In the genomic region with DNA sequence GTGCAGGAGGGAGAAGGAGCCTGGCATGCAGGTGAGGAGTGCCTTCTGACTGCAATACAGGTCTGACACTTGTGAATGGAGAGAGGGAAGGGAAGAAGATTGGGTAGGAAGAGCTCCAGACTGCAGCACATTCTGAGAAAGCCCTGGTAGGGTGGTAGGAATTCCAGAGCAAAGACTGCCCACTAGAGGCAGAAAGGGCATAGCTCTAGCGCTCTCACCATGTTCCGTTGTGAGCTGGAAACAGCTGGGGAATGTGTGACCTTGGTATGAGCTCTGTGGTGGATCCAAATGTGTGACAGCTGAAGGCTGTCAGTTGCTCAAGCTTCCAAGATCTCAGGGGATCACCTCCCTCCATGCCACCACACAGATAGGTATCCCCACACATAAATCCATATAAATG, we compare ENCODE assay signal across 20 cellular contexts. TPM values are rescaled to one million over a fixed set of nuclear protein-coding genes. Genes with fewer than 3 reads are reported as not detected.
A peak's percentile ranks its signal among the peaks of the same experiment; 100 is the strongest.
DNase-seq lines count a peak whose midpoint lies in the region; ATAC-seq and TF ChIP-seq lines count a peak whose summit lies in the region.
"Had no signal": no experiment of that assay in that cellular context is flagged by ENCODE, and none has a peak within 500 bp of the region (broad histone marks: within the 10 kb centered on the region; RNA-seq: fewer than 3 reads in every experiment).

No MANE protein-coding gene starts in this region.

- in situ Hi-C loops in KBM-7 (cut with MboI; ENCODE audit: low pct_unique_long_range_greater_than_20kb, low sequenced_read_pairs), result no loop called here

- H3K27ac Mint-ChIP-seq in activated naive CD8-positive, alpha-beta T cell, result no peak overlapping the region
- H3K27ac Mint-ChIP-seq in activated naive CD8-positive, alpha-beta T cell treated with anti-CD3 and anti-CD28 coated beads, Interleukin-2, amount 50 U/mL, for 24 hours, result no peak overlapping the region
- peak overlapping the region; percentile 14 for H3K27ac Mint-ChIP-seq in stimulated activated naive B cell treated with anti-CD40 and anti-IgM and Interleukin-4, amounts not matched to agents 10 μg/mL and 1 μg/mL and 100 μg/mL, for 72 hours
- H3K27ac Mint-ChIP-seq: activated CD4-positive, alpha-beta T cell treated with anti-CD3 and anti-CD28 coated beads, Interleukin-2, amount 10 ng/mL, durations not matched to agents 24 days and 14 days; activated naive CD4-positive, alpha-beta T cell treated with anti-CD3 and anti-CD28 coated beads for 36 hours; dendritic cell treated with granulocyte-macrophage colony-stimulating factor and Interleukin-4, amounts not matched to agents 40 ng/mL and 50 ng/mL, for 4 days; IgD-negative memory B cell; naive thymus-derived CD4-positive, alpha-beta T cell had no signal

- H3K27me3 ChIP-seq in foreskin keratinocyte, result peaks cover 36% of the 10 kb centered on the region
- H3K27me3 ChIP-seq: Peyer's patch had no signal

- H3K9me3 Mint-ChIP-seq in activated naive CD8-positive, alpha-beta T cell (ENCODE audit: low read depth), result no peaks in the 10 kb centered on the region
- peaks cover 10% of the 10 kb centered on the region for H3K9me3 Mint-ChIP-seq in activated naive CD8-positive, alpha-beta T cell treated with anti-CD3 and anti-CD28 coated beads, Interleukin-2, amount 50 U/mL, for 24 hours
- H3K9me3 Mint-ChIP-seq in stimulated activated naive B cell treated with anti-CD40 and anti-IgM and Interleukin-4, amounts not matched to agents 10 μg/mL and 1 μg/mL and 100 μg/mL, for 72 hours, result peaks cover 9 to 10% of the 10 kb centered on the region in 2 donors
- H3K9me3 Mint-ChIP-seq: activated CD4-positive, alpha-beta T cell treated with anti-CD3 and anti-CD28 coated beads, Interleukin-2, amount 10 ng/mL, durations not matched to agents 24 days and 14 days had no signal

- H3K36me3 Mint-ChIP-seq in activated naive CD8-positive, alpha-beta T cell, result no peaks in the 10 kb centered on the region
- no peaks in the 10 kb centered on the region for H3K36me3 Mint-ChIP-seq in activated naive CD8-positive, alpha-beta T cell treated with anti-CD3 and anti-CD28 coated beads, Interleukin-2, amount 50 U/mL, for 24 hours (ENCODE audit: low read depth)
- peaks cover 1 to 5% of the 10 kb centered on the region in 2 donors for H3K36me3 Mint-ChIP-seq in stimulated activated naive B cell treated with anti-CD40 and anti-IgM and Interleukin-4, amounts not matched to agents 10 μg/mL and 1 μg/mL and 100 μg/mL, for 72 hours

- peaks cover 30% of the 10 kb centered on the region for H3K27me3 Mint-ChIP-seq in activated naive CD8-positive, alpha-beta T cell
- H3K27me3 Mint-ChIP-seq in activated naive CD8-positive, alpha-beta T cell treated with anti-CD3 and anti-CD28 coated beads, Interleukin-2, amount 50 U/mL, for 24 hours, result peaks cover 41% of the 10 kb centered on the region
- peaks cover 42 to 58% of the 10 kb centered on the region in 2 donors for H3K27me3 Mint-ChIP-seq in stimulated activated naive B cell treated with anti-CD40 and anti-IgM and Interleukin-4, amounts not matched to agents 10 μg/mL and 1 μg/mL and 100 μg/mL, for 72 hours

- peak; percentile 18 for TF ChIP-seq CTCF in foreskin keratinocyte (conservative IDR thresholded peaks at IDR 0.05)

- peak overlapping the region; percentile 30 for H3K4me3 Mint-ChIP-seq in activated naive CD8-positive, alpha-beta T cell
- H3K4me3 Mint-ChIP-seq in activated naive CD8-positive, alpha-beta T cell treated with anti-CD3 and anti-CD28 coated beads, Interleukin-2, amount 50 U/mL, for 24 hours, result no peak overlapping the region
- no peak overlapping the region for H3K4me3 Mint-ChIP-seq in stimulated activated naive B cell treated with anti-CD40 and anti-IgM and Interleukin-4, amounts not matched to agents 10 μg/mL and 1 μg/mL and 100 μg/mL, for 72 hours
- H3K4me3 Mint-ChIP-seq: activated CD4-positive, alpha-beta T cell treated with anti-CD3 and anti-CD28 coated beads, Interleukin-2, amount 10 ng/mL, durations not matched to agents 24 days and 14 days; activated naive CD4-positive, alpha-beta T cell treated with anti-CD3 and anti-CD28 coated beads for 36 hours; dendritic cell treated with granulocyte-macrophage colony-stimulating factor and Interleukin-4, amounts not matched to agents 40 ng/mL and 50 ng/mL, for 4 days had no signal

- peaks cover 8% of the 10 kb centered on the region for H3K4me1 Mint-ChIP-seq in activated naive CD8-positive, alpha-beta T cell (ENCODE audit: low read depth)
- H3K4me1 Mint-ChIP-seq in activated naive CD8-positive, alpha-beta T cell treated with anti-CD3 and anti-CD28 coated beads, Interleukin-2, amount 50 U/mL, for 24 hours, result peaks cover 7% of the 10 kb centered on the region
- H3K4me1 Mint-ChIP-seq in stimulated activated naive B cell treated with anti-CD40 and anti-IgM and Interleukin-4, amounts not matched to agents 10 μg/mL and 1 μg/mL and 100 μg/mL, for 72 hours, result peaks cover 3 to 12% of the 10 kb centered on the region in 2 donors
- H3K4me1 Mint-ChIP-seq: activated CD4-positive, alpha-beta T cell treated with anti-CD3 and anti-CD28 coated beads, Interleukin-2, amount 10 ng/mL, durations not matched to agents 24 days and 14 days had no signal

- ATAC-seq in activated naive CD8-positive, alpha-beta T cell treated with anti-CD3 and anti-CD28 coated beads, Interleukin-2, amount 50 U/mL, for 24 hours, result no peak
- no peak for ATAC-seq in foreskin keratinocyte
- no peak for ATAC-seq in stimulated activated naive B cell treated with anti-CD40 and anti-IgM and Interleukin-4, amounts not matched to agents 10 μg/mL and 1 μg/mL and 100 μg/mL, for 72 hours (replicated peaks)
- no peak for ATAC-seq in GM21825 (IDR thresholded peaks at IDR 0.05; ENCODE audit: unreplicated experiment)
- ATAC-seq: naive thymus-derived CD4-positive, alpha-beta T cell had no signal

- H3K27ac ChIP-seq in foreskin keratinocyte, result no peak overlapping the region
- H3K27ac ChIP-seq: Peyer's patch, SK-N-MC had no signal

- intact Hi-C loops in head of caudate nucleus (cut with DNase I), result no loop called here

- no peak for DNase-seq in activated naive CD8-positive, alpha-beta T cell treated with anti-CD3 and anti-CD28 coated beads, Interleukin-2, amount 50 U/mL, for 24 hours
- DNase-seq in LHCN-M2 (ENCODE audit: low read depth) (peak; percentile 10), foreskin keratinocyte (no peak), head of caudate nucleus (no peak), KBM-7 (no peak)
- no peak for DNase-seq in stimulated activated naive B cell treated with anti-CD40 and anti-IgM and Interleukin-4, amounts not matched to agents 10 μg/mL and 1 μg/mL and 100 μg/mL, for 72 hours
- DNase-seq: activated CD4-positive, alpha-beta T cell treated with anti-CD3 and anti-CD28 coated beads, Interleukin-2, amount 10 ng/mL, durations not matched to agents 24 days and 14 days; activated CD8-positive, alpha-beta memory T cell treated with anti-CD3 and anti-CD28 coated beads, Interleukin-2, amount 50 U/mL, for 48 hours; activated naive CD4-positive, alpha-beta T cell treated with anti-CD3 and anti-CD28 coated beads for 36 hours; mammary epithelial cell; naive thymus-derived CD4-positive, alpha-beta T cell; NCI-H1092; Peyer's patch; stimulated activated naive CD4-positive, alpha-beta T cell treated with Interleukin-2 at 50 U/mL for 16 hours had no signal

- no peaks in the 10 kb centered on the region for H3K4me1 ChIP-seq in foreskin keratinocyte

RNA-seq across cellular contexts. Expression of gene MTUS2, which starts 2.9 kb away (rescaled TPM):
- total RNA-seq in LHCN-M2 (2014; rRNA removed), result not detected in 2 replicates
- 0.11 TPM for polyA plus RNA-seq in LHCN-M2 (2012)
- 0.03 TPM in 1 of 2 replicates, not detected in the other for total RNA-seq in foreskin keratinocyte
- polyA plus RNA-seq in foreskin keratinocyte, result 0.02 TPM in 1 of 2 replicates, not detected in the other
- total RNA-seq: activated CD4-positive, alpha-beta T cell treated with anti-CD3 and anti-CD28 coated beads, Interleukin-2, amount 10 ng/mL, durations not matched to agents 24 days and 14 days; activated naive CD4-positive, alpha-beta T cell treated with anti-CD3 and anti-CD28 coated beads for 36 hours; G401 had no signal
- polyA plus RNA-seq: naive thymus-derived CD4-positive, alpha-beta T cell had no signal
